12 cellular contexts compared by ENCODE assay signal in the genomic region with DNA sequence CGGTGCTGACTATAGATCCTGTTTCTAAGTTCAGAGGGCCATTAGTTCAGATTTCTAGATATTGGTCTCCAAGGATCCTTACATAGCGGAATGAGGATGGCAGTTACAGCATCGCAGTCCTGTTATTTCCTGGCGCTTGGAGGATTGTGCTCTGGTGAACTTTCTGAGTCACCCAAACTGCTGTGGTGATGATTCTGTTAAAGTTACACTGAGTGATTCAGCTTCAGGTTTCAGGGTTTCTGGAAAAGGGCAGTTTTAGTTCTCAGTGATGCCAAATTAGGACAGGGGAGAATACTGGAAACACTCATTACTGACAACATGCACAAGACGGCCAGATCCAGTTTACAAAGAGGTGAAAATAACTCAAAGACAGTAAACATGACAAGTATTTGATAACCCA. TPM values are rescaled to one million over a fixed set of nuclear protein-coding genes. Genes with fewer than 3 reads are reported as not detected.
DNase-seq lines count a peak whose midpoint lies in the region; ATAC-seq, FAIRE-seq and TF ChIP-seq lines count a peak whose summit lies in the region.
"Had no signal": no experiment of that assay in that cellular context is flagged by ENCODE, and none has a peak within 500 bp of the region (broad histone marks: within the 10 kb centered on the region; RNA-seq: fewer than 3 reads in every experiment).

No MANE protein-coding gene starts in this region.

- TF ChIP-seq CTCF in AG04450 (IDR thresholded peaks at IDR 0.05; ENCODE audit: low read depth, low read length): no peak
- no peak for TF ChIP-seq CTCF in RWPE1 (conservative IDR thresholded peaks at IDR 0.05; ENCODE audit: low read depth)
- TF ChIP-seq CTCF in fibroblast of pulmonary artery (IDR thresholded peaks at IDR 0.05; ENCODE audit: low read length, missing control alignments): no peak

- FAIRE-seq in GM12891 (lab: Jason Lieb, UNC): no peak

- ATAC-seq in GM19395 (IDR thresholded peaks at IDR 0.05; ENCODE audit: unreplicated experiment): peak; percentile 43
- no peak for ATAC-seq in left cardiac atrium

- no peak for TF ChIP-seq POLR2A in GM12891 (IDR thresholded peaks at IDR 0.05; ENCODE audit: low read depth, low read length)

- H3K4me3 ChIP-seq in AG04450 (ENCODE audit: low read depth, low read length) (no peak overlapping the region), fibroblast of pulmonary artery (replicated peaks; ENCODE audit: low read depth, low read length) (no peak overlapping the region)
- H3K4me3 ChIP-seq: cardiac muscle cell had no signal

- DNase-seq in AG04450 (ENCODE audit: low read depth, low spot score) (peak; percentile 64), RWPE1 (ENCODE audit: low spot score) (peak; percentile 31), fibroblast of pulmonary artery (ENCODE audit: low read depth) (peak; percentile 76), GM12891 (ENCODE audit: insufficient read length, low spot score) (no peak), left cardiac atrium (no peak), NCI-H345 (lab: John Stamatoyannopoulos, UW) (no peak), UCSD-AML1 (lab: John Stamatoyannopoulos, UW; ENCODE audit: unreplicated experiment) (no peak)
- DNase-seq: activated CD4-positive, CD25-positive, alpha-beta regulatory T cell treated with anti-CD3 and anti-CD28 coated beads, Interleukin-2, amount 50 U/mL, for 72 hours; DMS 273 treated with DMSO at 0.1 percent for 48 hours; posterior cingulate gyrus had no signal

- intact Hi-C loops in left cardiac atrium (cut with DNase I): loop anchor here in 1 of 2 donors (10.0 kb wide), 1 partner anchor 307 kb away; no protein-coding TSS in a partner anchor

- H3K9me3 ChIP-seq in AG04450 (ENCODE audit: control insufficient read depth, insufficient read depth, low read length): no peaks in the 10 kb centered on the region

- H3K27me3 ChIP-seq in AG04450 (ENCODE audit: control insufficient read depth, insufficient read depth, low read length): no peaks in the 10 kb centered on the region

- CTCF ChIA-PET in AG04450 (lab: Charles Lee) (interaction anchor here (1.0 to 6.3 kb wide), 2 partner anchors 104 to 309 kb away, joined by 6 to 101 read pairs; no protein-coding TSS in a partner anchor), RWPE1 (lab: Yijun Ruan, JAX) (interaction anchor here (0.7 to 1.3 kb wide), 2 partner anchors 12 to 104 kb away, joined by 3 read pairs; no protein-coding TSS in a partner anchor)

- H3K27ac ChIP-seq in AG04450 (ENCODE audit: low read depth, low read length): no peak overlapping the region
- no peak overlapping the region for H3K27ac ChIP-seq in RWPE1
- H3K27ac ChIP-seq: cardiac muscle cell had no signal

- POLR2A ChIA-PET in AG04450 (lab: Yijun Ruan, JAX) (interaction anchor here (0.6 kb wide), 1 partner anchor 268 kb away, joined by 4 read pairs; no protein-coding TSS in a partner anchor), RWPE1 (lab: Yijun Ruan, JAX; ENCODE audit: low non-redundant PET) (no interaction called here)

TF ChIP-seq in GM12891, 5 proteins besides CTCF, POLR2A, EP300 and RAD21:
- TF ChIP-seq POU2F2 (IDR thresholded peaks at IDR 0.05; ENCODE audit: low read depth, low read length) (no peak), SPI1 (IDR thresholded peaks at IDR 0.05; ENCODE audit: low read depth, low read length) (no peak), PAX5 (IDR thresholded peaks at IDR 0.05; ENCODE audit: insufficient read depth, low read length, severe bottlenecking) (no peak), POLR2AphosphoS5 (IDR thresholded peaks at IDR 0.05; ENCODE audit: low read depth, low read length) (no peak), TAF1 (IDR thresholded peaks at IDR 0.05; ENCODE audit: low read depth, low read length) (no peak)

RNA-seq across cellular contexts. Expression of a gene that starts 52.1 kb away (rescaled TPM):
- not detected in 2 replicates for polyA plus RNA-seq in AG04450 (2011; rRNA removed)
- polyA minus RNA-seq in AG04450 (2011; rRNA and poly(A)+ RNA removed): not detected in 2 replicates
- polyA plus RNA-seq in GM12891 (2012; ENCODE audit: low read depth, missing spikeins): 0.03 TPM
- not detected for total RNA-seq in left cardiac atrium
- total RNA-seq: cardiac muscle cell had no signal
- polyA plus RNA-seq: cardiac muscle cell had no signal

Comparison
In these comparisons a context has a peak if more than half of its experiments do, and no peak if none do; other contexts are left out.
1. DNase-seq: peak in AG04450 (single experiment), RWPE1 (single experiment) and fibroblast of pulmonary artery (single experiment); none in GM12891 (single experiment), left cardiac atrium (single experiment), NCI-H345 (single experiment) and UCSD-AML1 (single experiment).